In the genomic region with DNA sequence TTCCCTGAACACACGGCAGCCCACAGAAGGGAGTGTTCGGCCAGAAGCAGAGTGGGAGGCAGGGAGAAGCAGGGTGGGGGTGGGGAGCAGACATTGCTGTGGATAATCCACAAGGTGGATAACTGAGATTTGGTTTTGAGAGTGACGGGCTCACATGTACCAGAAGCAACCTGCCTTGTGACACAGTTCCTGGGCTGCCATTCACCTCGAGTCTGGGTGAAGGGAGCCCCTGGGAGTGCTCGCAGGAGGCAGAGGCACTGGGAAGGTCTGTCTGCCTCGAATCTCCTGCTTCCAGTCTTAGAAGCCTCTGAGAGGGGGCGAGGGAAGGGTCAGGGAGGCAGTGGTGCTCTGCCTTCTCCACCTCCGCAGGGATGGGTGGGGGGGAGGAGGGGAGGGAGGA, we compare ENCODE assay signal across 22 cellular contexts. TPM values are rescaled to one million over a fixed set of nuclear protein-coding genes. Genes with fewer than 3 reads are reported as not detected.
DNase-seq lines count a peak whose midpoint lies in the region; TF ChIP-seq lines count a peak whose summit lies in the region.
"Had no signal": no experiment of that assay in that cellular context is flagged by ENCODE, and none has a peak within 500 bp of the region (broad histone marks: within the 10 kb centered on the region; RNA-seq: fewer than 3 reads in every experiment).

No MANE protein-coding gene starts in this region.

- DNase-seq in H7 (peak; percentile 56), chondrocyte (ENCODE audit: low spot score) (peak; percentile 18), osteoblast (ENCODE audit: insufficient read length, low spot score, missing footprints) (peak; percentile 62), pons (ENCODE audit: low spot score) (no peak), NCI-H2171 treated with DMSO at 0.1 percent for 48 hours (lab: John Stamatoyannopoulos, UW) (no peak), NCI-H748 treated with DMSO at 0.1 percent for 48 hours (lab: John Stamatoyannopoulos, UW) (no peak)
- DNase-seq: AML-193, DMS53, GF-D8, HCEC 1CT, NCI-H1105, NCI-H146, NCI-H2029 treated with DMSO at 0.1 percent for 48 hours, NCI-H524 treated with DMSO at 0.1 percent for 48 hours had no signal

- H3K4me3 Mint-ChIP-seq in chondrocyte (ENCODE audit: unreplicated experiment): no peak overlapping the region

- no peak overlapping the region for H3K27ac Mint-ChIP-seq in chondrocyte (ENCODE audit: unreplicated experiment)

- H2AFZ ChIP-seq in osteoblast (ENCODE audit: low read length): no peak overlapping the region

- H3K4me3 ChIP-seq in BLaER1: no peak overlapping the region
- H3K4me3 ChIP-seq in H7 (ENCODE audit: insufficient read depth, low read depth, low read length): no peak overlapping the region
- H3K4me3 ChIP-seq in osteoblast (ENCODE audit: insufficient read depth, low read length): no peak overlapping the region
- H3K4me3 ChIP-seq: Peyer's patch had no signal

- H3K4me1 Mint-ChIP-seq in chondrocyte (ENCODE audit: low read depth): peaks cover 18% of the 10 kb centered on the region

- H3K4me1 ChIP-seq in BLaER1 (peaks cover 95% of the 10 kb centered on the region), osteoblast (ENCODE audit: insufficient read depth, low read length) (no peaks in the 10 kb centered on the region)
- H3K4me1 ChIP-seq: Peyer's patch had no signal

- peak overlapping the region; percentile 84; the same call in 1 of the 2 replicates for H3K9ac ChIP-seq in BLaER1
- H3K9ac ChIP-seq: KMS-11 had no signal

- H3K9me3 ChIP-seq in BLaER1 (no peaks in the 10 kb centered on the region), osteoblast (ENCODE audit: low read depth, low read length) (no peaks in the 10 kb centered on the region)
- H3K9me3 ChIP-seq: Peyer's patch had no signal

- H3K36me3 ChIP-seq in BLaER1 (no peaks in the 10 kb centered on the region), H7 (replicated peaks; ENCODE audit: control insufficient read depth, insufficient read depth, low read length) (no peaks in the 10 kb centered on the region), osteoblast (ENCODE audit: insufficient read depth, low read length) (no peaks in the 10 kb centered on the region)
- H3K36me3 ChIP-seq: Peyer's patch had no signal

- no peaks in the 10 kb centered on the region for H3K79me2 ChIP-seq in osteoblast (ENCODE audit: insufficient read depth, low read length)

- TF ChIP-seq CTCF in chondrocyte (IDR thresholded peaks at IDR 0.05) (no peak), osteoblast (IDR thresholded peaks at IDR 0.05; ENCODE audit: extremely low read depth, low read depth, low read length) (no peak)

- H3K9me3 Mint-ChIP-seq in chondrocyte (ENCODE audit: low read depth): no peaks in the 10 kb centered on the region

- H3K4me2 ChIP-seq in BLaER1 (peak overlapping the region; percentile 93), osteoblast (ENCODE audit: insufficient read depth, low read length) (no peak overlapping the region)
- H3K4me2 ChIP-seq: KMS-11 had no signal

- H3K27ac ChIP-seq in BLaER1 (peak overlapping the region; percentile 81), osteoblast (ENCODE audit: low read depth, low read length) (no peak overlapping the region)
- H3K27ac ChIP-seq: KMS-11, Peyer's patch had no signal

- no peaks in the 10 kb centered on the region for H3K36me3 Mint-ChIP-seq in chondrocyte (ENCODE audit: low read depth)

- H3K27me3 Mint-ChIP-seq in chondrocyte (ENCODE audit: low read depth): peaks cover 8% of the 10 kb centered on the region

- no peaks in the 10 kb centered on the region for H3K27me3 ChIP-seq in BLaER1
- H3K27me3 ChIP-seq in H7 (ENCODE audit: control insufficient read depth, insufficient read depth, low read length): no peaks in the 10 kb centered on the region
- peaks cover 77% of the 10 kb centered on the region for H3K27me3 ChIP-seq in osteoblast (ENCODE audit: insufficient read depth, low read length)
- H3K27me3 ChIP-seq: Peyer's patch had no signal

- H4K20me1 ChIP-seq in BLaER1: no peaks in the 10 kb centered on the region
- H4K20me1 ChIP-seq in osteoblast (ENCODE audit: insufficient read depth, low read length): no peaks in the 10 kb centered on the region

RNA-seq across cellular contexts. Expression of gene LRTM2, which starts 24.6 kb away (rescaled TPM):
- total RNA-seq in H7 (2014; rRNA removed; shearing (Covaris generic)): 0.42 TPM in 1 of 2 replicates, not detected in the other
- total RNA-seq in chondrocyte: not detected in 3 replicates
- total RNA-seq in osteoblast: not detected in 2 replicates
- total RNA-seq: A172, HT1080, OCI-LY7, Peyer's patch, Right ventricle myocardium inferior, SK-MEL-5 had no signal

Comparison
In these comparisons a context has a peak if more than half of its experiments do, and no peak if none do; other contexts are left out.
1. DNase-seq: peak in H7 (single experiment), chondrocyte (single experiment) and osteoblast (single experiment); none in pons (single experiment), NCI-H2171 treated with DMSO at 0.1 percent for 48 hours (single experiment) and NCI-H748 treated with DMSO at 0.1 percent for 48 hours (single experiment).